1 cellular context compared by ENCODE assay signal in the genomic region with DNA sequence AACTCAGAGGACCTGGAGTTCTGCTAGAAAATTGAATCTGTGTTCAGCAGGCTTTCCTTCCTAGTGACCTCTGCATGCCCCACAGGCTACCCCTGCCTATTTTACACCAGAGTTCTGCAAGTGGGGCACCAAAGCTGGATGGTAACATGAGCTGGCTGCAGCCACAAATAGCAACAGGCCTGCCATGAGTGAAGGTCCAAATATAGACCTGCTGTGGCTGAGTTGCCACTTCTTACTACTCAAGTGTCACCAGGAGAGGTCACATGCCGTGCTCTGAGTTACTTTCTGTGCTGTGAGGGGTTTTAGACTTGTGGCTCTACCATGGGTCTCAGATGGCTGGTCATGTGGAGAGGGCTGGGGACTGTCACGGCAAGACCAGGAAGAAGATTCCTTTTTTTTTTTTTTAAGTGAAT.
TF ChIP-seq lines count a peak whose summit lies in the region.

Gene FSD2, minus strand, starts transcription at position 76 of the 413 bp plus-strand sequence. CDS start 18,679 bp downstream, outside the sequence.

TF ChIP-seq in HCT116, 20 proteins besides CTCF, POLR2A, EP300 and RAD21 (continued from another document):
- TF ChIP-seq, protein P1, sequence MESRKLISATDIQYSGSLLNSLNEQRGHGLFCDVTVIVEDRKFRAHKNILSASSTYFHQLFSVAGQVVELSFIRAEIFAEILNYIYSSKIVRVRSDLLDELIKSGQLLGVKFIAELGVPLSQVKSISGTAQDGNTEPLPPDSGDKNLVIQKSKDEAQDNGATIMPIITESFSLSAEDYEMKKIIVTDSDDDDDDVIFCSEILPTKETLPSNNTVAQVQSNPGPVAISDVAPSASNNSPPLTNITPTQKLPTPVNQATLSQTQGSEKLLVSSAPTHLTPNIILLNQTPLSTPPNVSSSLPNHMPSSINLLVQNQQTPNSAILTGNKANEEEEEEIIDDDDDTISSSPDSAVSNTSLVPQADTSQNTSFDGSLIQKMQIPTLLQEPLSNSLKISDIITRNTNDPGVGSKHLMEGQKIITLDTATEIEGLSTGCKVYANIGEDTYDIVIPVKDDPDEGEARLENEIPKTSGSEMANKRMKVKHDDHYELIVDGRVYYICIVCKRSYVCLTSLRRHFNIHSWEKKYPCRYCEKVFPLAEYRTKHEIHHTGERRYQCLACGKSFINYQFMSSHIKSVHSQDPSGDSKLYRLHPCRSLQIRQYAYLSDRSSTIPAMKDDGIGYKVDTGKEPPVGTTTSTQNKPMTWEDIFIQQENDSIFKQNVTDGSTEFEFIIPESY (IDR thresholded peaks at IDR 0.05; ENCODE audit: extremely low read depth, insufficient replicate concordance, low read length): no peak
- TF ChIP-seq SRF (IDR thresholded peaks at IDR 0.05; ENCODE audit: low read depth) (no peak), SIN3A (IDR thresholded peaks at IDR 0.05; ENCODE audit: low read depth) (no peak)
